ENCODE assay signal across 9 cellular contexts in the genomic region with DNA sequence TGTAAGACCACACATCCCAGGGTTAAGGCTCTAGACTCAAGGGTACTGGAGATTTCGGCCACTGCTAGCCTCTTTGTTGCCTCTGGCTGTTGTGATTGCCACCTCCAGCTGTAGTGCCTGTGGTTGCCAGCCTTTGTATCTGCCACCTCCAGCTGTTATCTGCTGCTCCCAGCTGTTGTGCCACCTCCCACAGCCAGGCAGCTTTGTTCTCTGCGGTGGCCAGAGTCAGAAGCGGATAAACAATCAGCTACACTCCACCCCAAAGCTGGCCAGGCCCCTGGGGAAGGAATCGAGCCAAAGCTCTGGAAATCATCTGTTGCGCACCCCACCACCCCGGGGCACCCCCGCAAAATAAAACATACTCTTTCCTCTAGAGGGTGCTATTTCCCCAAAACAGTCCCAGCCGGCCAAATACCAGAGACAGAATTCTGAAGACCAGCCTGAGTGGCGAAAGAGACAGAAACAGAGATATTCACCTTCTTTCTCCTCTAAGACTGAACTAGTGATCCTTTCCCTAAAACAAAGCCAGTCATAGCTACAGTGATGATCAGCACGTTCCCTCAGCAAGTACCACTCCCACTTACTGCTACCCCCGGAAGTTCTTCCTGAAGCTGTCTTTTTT. TPM values are rescaled to one million over a fixed set of nuclear protein-coding genes. Genes with fewer than 3 reads are reported as not detected.
DNase-seq lines count a peak whose midpoint lies in the region; ATAC-seq and TF ChIP-seq lines count a peak whose summit lies in the region.
"Had no signal": no experiment of that assay in that cellular context is flagged by ENCODE, and none has a peak within 500 bp of the region (broad histone marks: within the 10 kb centered on the region; RNA-seq: fewer than 3 reads in every experiment).

No MANE protein-coding gene starts in this region.

- TF ChIP-seq CTCF in gastroesophageal sphincter (IDR thresholded peaks at IDR 0.05) (peak; percentile 52 to 74 (median 58)), omental fat pad (IDR thresholded peaks at IDR 0.05) (no peak)

- peak; percentile 2 to 68 (median 12) for DNase-seq in stimulated activated naive CD4-positive, alpha-beta T cell (lab: John Stamatoyannopoulos, UW)
- no peak for DNase-seq in stimulated activated naive CD4-positive, alpha-beta T cell treated with Interleukin-2 at 50 U/mL for 16 hours (lab: John Stamatoyannopoulos, UW)
- DNase-seq in NOMO-1 treated with dmso at 0.1 percent for 144 hours (lab: John Stamatoyannopoulos, UW; ENCODE audit: unreplicated experiment) (peak; percentile 20), omental fat pad (ENCODE audit: low spot score) (no peak)
- peak; percentile 46 for DNase-seq in activated naive CD4-positive, alpha-beta T cell treated with anti-CD3 and anti-CD28 coated beads, Interleukin-2, amount 10 ng/mL, durations not matched to agents 7 days and 5 days

- peak overlapping the region; percentile 60 for H3K4me3 Mint-ChIP-seq in activated naive CD4-positive, alpha-beta T cell treated with anti-CD3 and anti-CD28 coated beads, Interleukin-2, amount 10 ng/mL, durations not matched to agents 7 days and 5 days

- TF ChIP-seq POLR2A in gastroesophageal sphincter (IDR thresholded peaks at IDR 0.05) = no peak

- no peak for TF ChIP-seq EP300 in gastroesophageal sphincter (IDR thresholded peaks at IDR 0.05)

- peaks cover 5% of the 10 kb centered on the region for H3K27me3 ChIP-seq in gastroesophageal sphincter

- H3K4me1 ChIP-seq in gastroesophageal sphincter = peaks cover 0 to 18% (median 7%) of the 10 kb centered on the region in 3 donors

- CTCF ChIA-PET in activated naive CD4-positive, alpha-beta T cell treated with anti-CD3 and anti-CD28 coated beads, Interleukin-2, amount 10 ng/mL, durations not matched to agents 7 days and 5 days (lab: Charles Lee) = interaction anchor here (0.9 to 5.9 kb wide), 21 partner anchors 9 to 329 kb away, joined by 3 to 210 read pairs (median 5); partner anchors contain the start of genes IGSF8, KCNJ10 and KCNJ9

- H3K27ac Mint-ChIP-seq in activated naive CD4-positive, alpha-beta T cell treated with anti-CD3 and anti-CD28 coated beads, Interleukin-2, amount 10 ng/mL, durations not matched to agents 7 days and 5 days = peak overlapping the region; percentile 34

- H3K9me3 ChIP-seq in gastroesophageal sphincter = no peaks in the 10 kb centered on the region

- no peak overlapping the region for H3K27ac ChIP-seq in gastroesophageal sphincter

- peak overlapping the region in 1 of 2 donors; percentile 5 for H3K4me3 ChIP-seq in gastroesophageal sphincter

- peaks cover 14% of the 10 kb centered on the region for H3K4me1 Mint-ChIP-seq in activated naive CD4-positive, alpha-beta T cell treated with anti-CD3 and anti-CD28 coated beads, Interleukin-2, amount 10 ng/mL, durations not matched to agents 7 days and 5 days

- H3K36me3 Mint-ChIP-seq in activated naive CD4-positive, alpha-beta T cell treated with anti-CD3 and anti-CD28 coated beads, Interleukin-2, amount 10 ng/mL, durations not matched to agents 7 days and 5 days = no peaks in the 10 kb centered on the region

- H3K27me3 Mint-ChIP-seq in activated naive CD4-positive, alpha-beta T cell treated with anti-CD3 and anti-CD28 coated beads, Interleukin-2, amount 10 ng/mL, durations not matched to agents 7 days and 5 days = peaks cover 33% of the 10 kb centered on the region

- peak; percentile 60 for ATAC-seq in HG02884 (IDR thresholded peaks at IDR 0.05; ENCODE audit: unreplicated experiment)
- ATAC-seq in gastroesophageal sphincter = peak; percentile 86
- ATAC-seq in omental fat pad (ENCODE audit: low FRiP score) = peak; percentile 76
- no peak for ATAC-seq in HG02588 (IDR thresholded peaks at IDR 0.05; ENCODE audit: unreplicated experiment)

- 1 to 5% methylated on average over 4 to 11 of the region's 11 CpGs for WGBS in gastroesophageal sphincter (ENCODE audit: low coverage in 1 of 2), 2 donors

- H3K36me3 ChIP-seq in gastroesophageal sphincter = no peaks in the 10 kb centered on the region

- H3K9me3 Mint-ChIP-seq in activated naive CD4-positive, alpha-beta T cell treated with anti-CD3 and anti-CD28 coated beads, Interleukin-2, amount 10 ng/mL, durations not matched to agents 7 days and 5 days = no peaks in the 10 kb centered on the region

RNA-seq across cellular contexts. Expression of gene PIGM, which starts 14.8 kb away (rescaled TPM):
- total RNA-seq in gastroesophageal sphincter (1 to 10 TPM; 3.7 to 5.4 (median 4.4) TPM), omental fat pad (1 to 10 TPM; 3.0 to 4.7 (median 4.0) TPM)

RNA-seq across cellular contexts. Expression of gene KCNJ10, which starts 23.4 kb away (rescaled TPM):
- total RNA-seq in gastroesophageal sphincter (not detected), omental fat pad (not detected)
- total RNA-seq: pulmonary artery endothelial cell had no signal

RNA-seq across cellular contexts. Expression of gene KCNJ9, which starts 34.7 kb away (rescaled TPM):
- total RNA-seq in gastroesophageal sphincter (not detected), omental fat pad (not detected)
- total RNA-seq: pulmonary artery endothelial cell had no signal

RNA-seq across cellular contexts. Expression of gene IGSF8, which starts 51.8 kb away (rescaled TPM):
- total RNA-seq in gastroesophageal sphincter (10 to 100 TPM; 17.1 to 23.0 (median 19.4) TPM), omental fat pad (10 to 100 TPM; 17.5 to 20.5 (median 18.6) TPM)

Comparison
In these comparisons a context has a peak if more than half of its experiments do, and no peak if none do; other contexts are left out.
1. DNase-seq: peak in stimulated activated naive CD4-positive, alpha-beta T cell (6 of 6), NOMO-1 treated with dmso at 0.1 percent for 144 hours (single experiment) and activated naive CD4-positive, alpha-beta T cell treated with anti-CD3 and anti-CD28 coated beads, Interleukin-2, amount 10 ng/mL, durations not matched to agents 7 days and 5 days (single experiment); none in stimulated activated naive CD4-positive, alpha-beta T cell treated with Interleukin-2 at 50 U/mL for 16 hours (single experiment) and omental fat pad (single experiment).
2. CTCF ChIP-seq: peak in gastroesophageal sphincter (4 of 4); none in omental fat pad (0 of 3).